ENCODE assay signal across 17 cellular contexts in genomic region chr9:5580650-5581049, GRCh38.
"Had no signal": no experiment of that assay in that cellular context is flagged by ENCODE, and none has a peak within 500 bp of the region (broad histone marks: within the 10 kb centered on the region; RNA-seq: fewer than 3 reads in every experiment).

No MANE protein-coding gene starts in this region.

- H3K9me3 Mint-ChIP-seq: naive thymus-derived CD8-positive, alpha-beta T cell had no signal

- H3K27ac Mint-ChIP-seq: stimulated activated naive CD8-positive, alpha-beta T cell treated with anti-CD3 and anti-CD28 coated beads, Interleukin-15, amount 100 ng/mL, for 72 hours had no signal

- DNase-seq: effector memory CD4-positive, alpha-beta T cell; heart right ventricle; hypothalamus; kidney glomerular epithelial cell; mucosa of descending colon; naive thymus-derived CD8-positive, alpha-beta T cell; spleen; stimulated activated CD4-positive, alpha-beta T cell treated with anti-CD3 and anti-CD28 coated beads, Interleukin-15, amount 100 ng/mL, for 24 hours; stimulated activated CD4-positive, alpha-beta T cell treated with anti-CD3 and anti-CD28 coated beads, Interleukin-1b, Interleukin-23, amount 100 ng/mL, for 48 hours; stimulated activated CD4-positive, alpha-beta T cell treated with anti-CD3 and anti-CD28 coated beads, Interleukin-4, amount 100 ng/mL, for 24 hours; stimulated activated naive CD8-positive, alpha-beta T cell treated with anti-CD3 and anti-CD28 coated beads, Interleukin-15, amount 100 ng/mL, for 72 hours; testis; upper lobe of right lung had no signal

- H3K27me3 Mint-ChIP-seq: naive thymus-derived CD8-positive, alpha-beta T cell; stimulated activated memory B cell treated with anti-CD40 and anti-IgM and Interleukin-4, amounts not matched to agents 10 μg/mL and 1 μg/mL and 100 μg/mL, for 72 hours; stimulated activated naive CD8-positive, alpha-beta T cell treated with anti-CD3 and anti-CD28 coated beads, Interleukin-15, amount 100 ng/mL, for 72 hours had no signal

- H3K4me3 Mint-ChIP-seq: naive thymus-derived CD8-positive, alpha-beta T cell; stimulated activated memory B cell treated with anti-CD40 and anti-IgM and Interleukin-4, amounts not matched to agents 10 μg/mL and 1 μg/mL and 100 μg/mL, for 72 hours; stimulated activated naive CD8-positive, alpha-beta T cell treated with anti-CD3 and anti-CD28 coated beads, Interleukin-15, amount 100 ng/mL, for 72 hours had no signal

- FAIRE-seq: endometrium, frontal cortex, islet of Langerhans had no signal
